Comparison of ENCODE assay signal across 21 cellular contexts in genomic region chrX:120840826-120841225, GRCh38. TPM values are rescaled to one million over a fixed set of nuclear protein-coding genes. Genes with fewer than 3 reads are reported as not detected.
DNase-seq lines count a peak whose midpoint lies in the region; ATAC-seq, FAIRE-seq and TF ChIP-seq lines count a peak whose summit lies in the region.
"Had no signal": no experiment of that assay in that cellular context is flagged by ENCODE, and none has a peak within 500 bp of the region (broad histone marks: within the 10 kb centered on the region; RNA-seq: fewer than 3 reads in every experiment).

No MANE protein-coding gene starts in this region.

- no peaks in the 10 kb centered on the region for H4K20me1 ChIP-seq in astrocyte (ENCODE audit: insufficient read depth, low read length)

- H3K4me3 Mint-ChIP-seq in HFFc6 (no peak overlapping the region), astrocyte (ENCODE audit: unreplicated experiment) (no peak overlapping the region)
- H3K4me3 Mint-ChIP-seq: natural killer cell treated with Interleukin-12 subunit alpha and Interleukin-12 subunit beta and Interleukin-15 and Interleukin-18, amount 100 ng/mL, for 72 hours; T-cell had no signal

- no peaks in the 10 kb centered on the region for H3K36me3 ChIP-seq in astrocyte (ENCODE audit: insufficient read depth, low read length)
- H3K36me3 ChIP-seq: heart right ventricle, prostate gland, spleen, WERI-Rb-1 had no signal

- H3K36me3 Mint-ChIP-seq in HFFc6 (ENCODE audit: low read depth), result no peaks in the 10 kb centered on the region
- no peaks in the 10 kb centered on the region for H3K36me3 Mint-ChIP-seq in astrocyte (ENCODE audit: low read depth, unreplicated experiment)
- H3K36me3 Mint-ChIP-seq: natural killer cell treated with Interleukin-12 subunit alpha and Interleukin-12 subunit beta and Interleukin-15 and Interleukin-18, amount 100 ng/mL, for 72 hours; T-cell had no signal

- H3K4me3 ChIP-seq in astrocyte (ENCODE audit: insufficient read depth, low read depth, low read length), result no peak overlapping the region
- no peak overlapping the region for H3K4me3 ChIP-seq in fibroblast of villous mesenchyme (ENCODE audit: low read depth, low read length)
- H3K4me3 ChIP-seq: heart right ventricle, prostate gland, spleen had no signal

- no peak overlapping the region for H3K9ac ChIP-seq in astrocyte (ENCODE audit: low read length)
- H3K9ac ChIP-seq: KMS-11 had no signal

- peak; percentile 12 for DNase-seq in AG08396 (ENCODE audit: low spot score)
- DNase-seq in HFFc6, result peak; percentile 78
- peak; percentile 66 for DNase-seq in astrocyte (ENCODE audit: low read depth)
- DNase-seq in fibroblast of villous mesenchyme (ENCODE audit: low read depth), result peak; percentile 19
- no peak for DNase-seq in NCI-H2227 treated with DMSO at 0.1 percent for 48 hours (lab: John Stamatoyannopoulos, UW)
- no peak for DNase-seq in DMS79 treated with DMSO at 0.1 percent for 48 hours (lab: John Stamatoyannopoulos, UW)
- DNase-seq in H4 (ENCODE audit: low spot score), result no peak
- DNase-seq: activated CD8-positive, alpha-beta memory T cell treated with anti-CD3 and anti-CD28 coated beads for 24 hours; Caco-2; heart right ventricle; mesenchymal stem cell; NCI-H146; spleen; T-cell; WERI-Rb-1 had no signal

- no peak overlapping the region for H2AFZ ChIP-seq in astrocyte (ENCODE audit: low read depth, low read length)

- FAIRE-seq in astrocyte (lab: Jason Lieb, UNC), result no peak
- FAIRE-seq: keratinocyte had no signal

- ATAC-seq in HG02840 (IDR thresholded peaks at IDR 0.05; ENCODE audit: low FRiP score, unreplicated experiment), result no peak
- ATAC-seq: heart right ventricle; natural killer cell treated with Interleukin-12 subunit alpha and Interleukin-12 subunit beta and Interleukin-15 and Interleukin-18, amount 100 ng/mL, for 72 hours; T-cell had no signal

- H3K4me1 ChIP-seq in astrocyte (ENCODE audit: insufficient read depth, low read length), result no peaks in the 10 kb centered on the region
- H3K4me1 ChIP-seq: Caco-2, heart right ventricle, prostate gland, spleen had no signal

- peak overlapping the region; percentile 6; the same call in 1 of the 2 replicates for H3K27ac Mint-ChIP-seq in HFFc6
- H3K27ac Mint-ChIP-seq in astrocyte (ENCODE audit: unreplicated experiment), result no peak overlapping the region
- H3K27ac Mint-ChIP-seq: natural killer cell treated with Interleukin-12 subunit alpha and Interleukin-12 subunit beta and Interleukin-15 and Interleukin-18, amount 100 ng/mL, for 72 hours; T-cell had no signal

- TF ChIP-seq CTCF in HFFc6 (IDR thresholded peaks at IDR 0.05), result no peak
- TF ChIP-seq CTCF in astrocyte (IDR thresholded peaks at IDR 0.05; ENCODE audit: insufficient read depth, low read depth, low read length), result no peak
- no peak for TF ChIP-seq CTCF in fibroblast of villous mesenchyme (IDR thresholded peaks at IDR 0.05; ENCODE audit: insufficient read depth, low read depth, low read length)

- H3K27me3 ChIP-seq in astrocyte (ENCODE audit: insufficient read depth, low read length), result no peaks in the 10 kb centered on the region
- H3K27me3 ChIP-seq: heart right ventricle, spleen had no signal

- H3K9me3 Mint-ChIP-seq in HFFc6 (no peaks in the 10 kb centered on the region), astrocyte (ENCODE audit: unreplicated experiment) (no peaks in the 10 kb centered on the region)
- H3K9me3 Mint-ChIP-seq: natural killer cell treated with Interleukin-12 subunit alpha and Interleukin-12 subunit beta and Interleukin-15 and Interleukin-18, amount 100 ng/mL, for 72 hours; T-cell had no signal

- H3K4me1 Mint-ChIP-seq in HFFc6 (ENCODE audit: low read depth), result peaks cover 16% of the 10 kb centered on the region
- H3K4me1 Mint-ChIP-seq in astrocyte (ENCODE audit: low read depth, unreplicated experiment), result no peaks in the 10 kb centered on the region
- H3K4me1 Mint-ChIP-seq: T-cell had no signal

- peaks cover 2% of the 10 kb centered on the region; the same call in 1 of the 2 replicates for H3K27me3 Mint-ChIP-seq in HFFc6 (ENCODE audit: insufficient read depth)
- peaks cover 2% of the 10 kb centered on the region for H3K27me3 Mint-ChIP-seq in astrocyte (ENCODE audit: low read depth, unreplicated experiment)

- no peaks in the 10 kb centered on the region for H3K79me2 ChIP-seq in astrocyte (ENCODE audit: insufficient read depth, low read length)

- no peak overlapping the region for H3K27ac ChIP-seq in astrocyte (ENCODE audit: low read depth, low read length)
- H3K27ac ChIP-seq: heart right ventricle, KMS-11, prostate gland, spleen, WERI-Rb-1 had no signal

- no peak overlapping the region for H3K4me2 ChIP-seq in astrocyte (ENCODE audit: low read length)
- H3K4me2 ChIP-seq: KMS-11 had no signal

- H3K9me3 ChIP-seq in astrocyte (ENCODE audit: insufficient read depth, low read depth, low read length), result no peaks in the 10 kb centered on the region
- H3K9me3 ChIP-seq: Caco-2, prostate gland had no signal

RNA-seq across cellular contexts. Expression of gene CT47B1, which starts 34.8 kb away (rescaled TPM):
- not detected for total RNA-seq in HFFc6 (2021; fragmentation: NEBNext Ultra II Directional; extraction: Animal tissue kit (Norgen Biotek cat#: 25700))
- total RNA-seq in astrocyte, result not detected in 2 replicates
- total RNA-seq in fibroblast of villous mesenchyme, result not detected in 2 replicates
- total RNA-seq in H4 (2014; rRNA removed; shearing (Covaris generic)), result not detected in 2 replicates
- total RNA-seq: Caco-2; heart right ventricle; natural killer cell treated with Interleukin-12 subunit alpha and Interleukin-12 subunit beta and Interleukin-15 and Interleukin-18, amount 100 ng/mL, for 72 hours; spleen; T-cell; temporal lobe had no signal

Comparison
In these comparisons a context has a peak if more than half of its experiments do, and no peak if none do; other contexts are left out.
1. DNase-seq: peak in AG08396 (single experiment), HFFc6 (single experiment), astrocyte (single experiment) and fibroblast of villous mesenchyme (single experiment); none in NCI-H2227 treated with DMSO at 0.1 percent for 48 hours (single experiment), DMS79 treated with DMSO at 0.1 percent for 48 hours (single experiment) and H4 (single experiment).